Comparison of ENCODE assay signal across 8 cellular contexts in genomic region chr20:62860924-62861691, GRCh38. TPM values are rescaled to one million over a fixed set of nuclear protein-coding genes. Genes with fewer than 3 reads are reported as not detected.
DNase-seq lines count a peak whose midpoint lies in the region; ATAC-seq and TF ChIP-seq lines count a peak whose summit lies in the region.

No MANE protein-coding gene starts in this region.

- DNase-seq in COR-L47 (lab: John Stamatoyannopoulos, UW) (peak; percentile 35), activated T-cell treated with anti-CD3 and anti-CD28 coated beads for 24 hours (ENCODE audit: low read depth) (peak; percentile 24), foreskin keratinocyte (no peak), sigmoid colon (no peak), NK-92 (lab: John Stamatoyannopoulos, UW; ENCODE audit: unreplicated experiment) (no peak)
- no peak for DNase-seq in Jurkat, Clone E6-1 (ENCODE audit: low read depth, low spot score)

- intact Hi-C loops in sigmoid colon (cut with DNase I): no loop called here

- TF ChIP-seq EP300 in sigmoid colon (IDR thresholded peaks at IDR 0.05): no peak

- H3K9me3 ChIP-seq in sigmoid colon: no peaks in the 10 kb centered on the region

- WGBS in sigmoid colon, 2 donors: 1% methylated on average over 129 of the region's 129 CpGs

- H3K27me3 ChIP-seq in foreskin keratinocyte (no peaks in the 10 kb centered on the region), sigmoid colon (peaks cover 0 to 8% (median 0%) of the 10 kb centered on the region in 3 donors)

- TF ChIP-seq POLR2A in sigmoid colon (IDR thresholded peaks at IDR 0.05): no peak

- H3K27ac ChIP-seq in foreskin keratinocyte (no peak overlapping the region), sigmoid colon (no peak overlapping the region)

- peak overlapping the region; percentile 54 for H3K4me3 ChIP-seq in Jurkat, Clone E6-1 (ENCODE audit: low read length)
- peak overlapping the region; percentile 30 to 52 (median 48) for H3K4me3 ChIP-seq in sigmoid colon

- no peak for TF ChIP-seq CTCF in foreskin keratinocyte (conservative IDR thresholded peaks at IDR 0.05)
- no peak for TF ChIP-seq CTCF in sigmoid colon (IDR thresholded peaks at IDR 0.05)

- peaks cover 0 to 10% (median 4%) of the 10 kb centered on the region in 4 donors for H3K36me3 ChIP-seq in sigmoid colon

- H3K4me1 ChIP-seq in foreskin keratinocyte (peaks cover 16% of the 10 kb centered on the region), sigmoid colon (peaks cover 0 to 24% (median 20%) of the 10 kb centered on the region in 4 donors)

- peak; percentile 32 for ATAC-seq in GM21529 (IDR thresholded peaks at IDR 0.05; ENCODE audit: unreplicated experiment)
- peak; percentile 1 for ATAC-seq in foreskin keratinocyte
- no peak for ATAC-seq in GM18520 (IDR thresholded peaks at IDR 0.05; ENCODE audit: unreplicated experiment)

RNA-seq across cellular contexts. Expression of gene TCFL5, which starts 0.5 kb away (rescaled TPM):
- 22.1 TPM for polyA plus RNA-seq in Jurkat, Clone E6-1 (2012; ENCODE audit: insufficient read depth, insufficient read length)
- 13.6 and 15.8 TPM in 2 replicates for total RNA-seq in foreskin keratinocyte
- polyA plus RNA-seq in foreskin keratinocyte: 7.5 and 10.1 TPM in 2 replicates
- 10 to 100 TPM in 2 of 4 donors, 1 to 10 TPM in 2; 8.1 to 16.9 (median 12.1) TPM for total RNA-seq in sigmoid colon
- 1 to 10 TPM; 2.3 to 7.8 (median 3.8) TPM for polyA plus RNA-seq in sigmoid colon

RNA-seq across cellular contexts. Expression of gene COL9A3, which starts 44.3 kb away (rescaled TPM):
- polyA plus RNA-seq in Jurkat, Clone E6-1 (2012; ENCODE audit: insufficient read depth, insufficient read length): 18.6 TPM
- total RNA-seq in foreskin keratinocyte (10.1 and 10.8 TPM in 2 replicates), sigmoid colon (10 to 100 TPM in 2 of 4 donors, 1 to 10 TPM in 2; 3.5 to 20.8 (median 10.8) TPM)
- polyA plus RNA-seq in foreskin keratinocyte (13.9 and 14.4 TPM in 2 replicates), sigmoid colon (1 to 10 TPM; 1.8 to 5.8 (median 4.4) TPM)

RNA-seq across cellular contexts. Expression of gene OGFR, which starts 56.5 kb away (rescaled TPM):
- 50.7 TPM for polyA plus RNA-seq in Jurkat, Clone E6-1 (2012; ENCODE audit: insufficient read depth, insufficient read length)
- total RNA-seq in foreskin keratinocyte: 45.2 and 46.3 TPM in 2 replicates
- polyA plus RNA-seq in foreskin keratinocyte: 45.9 and 54.3 TPM in 2 replicates
- 10 to 100 TPM; 44.7 to 61.5 (median 48.6) TPM for total RNA-seq in sigmoid colon
- polyA plus RNA-seq in sigmoid colon: 10 to 100 TPM; 22.2 to 64.8 (median 43.7) TPM

Comparison
In these comparisons a context has a peak if more than half of its experiments do, and no peak if none do; other contexts are left out.
1. DNase-seq: peak in COR-L47 (single experiment) and activated T-cell treated with anti-CD3 and anti-CD28 coated beads for 24 hours (single experiment); none in Jurkat, Clone E6-1 (single experiment), foreskin keratinocyte (0 of 2), sigmoid colon (single experiment) and NK-92 (single experiment).